1 cellular context compared by ENCODE assay signal in genomic region chr7:32957326-32958045, GRCh38.
TF ChIP-seq lines count a peak whose summit lies in the region.

TSS of gene FKBP9 (plus strand) at chr7:32957440. CDS start at chr7:32957574, 134 bp downstream.

TF ChIP-seq in HepG2, 621 proteins besides CTCF, POLR2A, EP300 and RAD21 (continued from another document and continues in another):
- TF ChIP-seq ZBTB7B (CRISPR knock-in tag; IDR thresholded peaks at IDR 0.05) (peak; percentile 66; the same call in 1 of the 2 replicates), KDM3A (CRISPR knock-in tag; IDR thresholded peaks at IDR 0.05; ENCODE audit: low read depth) (no peak), ZSCAN22 (CRISPR knock-in tag; IDR thresholded peaks at IDR 0.05) (peak; percentile 89; the same call in 1 of the 2 replicates), ZSCAN30 (CRISPR knock-in tag; IDR thresholded peaks at IDR 0.05) (no peak; the same call in 1 of the 2 replicates), ZFP1 (CRISPR knock-in tag; IDR thresholded peaks at IDR 0.05) (no peak), TFDP2 (CRISPR knock-in tag; IDR thresholded peaks at IDR 0.05) (peak; percentile 45), STAG1 (CRISPR knock-in tag; IDR thresholded peaks at IDR 0.05) (0 out of 2 replicates have a peak, but pooled peaks have one; percentile 3), ZNF280D (CRISPR knock-in tag; IDR thresholded peaks at IDR 0.05) (no peak), NFAT5 (CRISPR knock-in tag; IDR thresholded peaks at IDR 0.05) (peak; percentile 55), TFAP4 (IDR thresholded peaks at IDR 0.05; ENCODE audit: borderline replicate concordance, low read depth) (0 out of 2 replicates have a peak, but pooled peaks have one; percentile 47), NRL (CRISPR knock-in tag; IDR thresholded peaks at IDR 0.05; ENCODE audit: borderline replicate concordance) (peak; percentile 96), ZNF513 (CRISPR knock-in tag; conservative IDR thresholded peaks at IDR 0.05) (peak; percentile 43; the same call in 1 of the 2 replicates), ZBTB2 (CRISPR knock-in tag; IDR thresholded peaks at IDR 0.05; ENCODE audit: low read depth) (peak; percentile 84; the same call in 1 of the 2 replicates), MAFG (CRISPR knock-in tag; IDR thresholded peaks at IDR 0.05) (no peak), ZBTB39 (CRISPR knock-in tag; IDR thresholded peaks at IDR 0.05) (no peak), ATM (IDR thresholded peaks at IDR 0.05; ENCODE audit: borderline replicate concordance) (no peak), YY1 (IDR thresholded peaks at IDR 0.05; ENCODE audit: insufficient read depth, insufficient replicate concordance, low read depth, low read length) (peak; percentile 57), KAT2B (IDR thresholded peaks at IDR 0.05; ENCODE audit: borderline replicate concordance, low read depth, low read length) (no peak), TSC22D2 (CRISPR knock-in tag; IDR thresholded peaks at IDR 0.05; ENCODE audit: borderline replicate concordance) (0 out of 2 replicates have a peak, but pooled peaks have one; percentile 54), ZNF564 (CRISPR knock-in tag; IDR thresholded peaks at IDR 0.05) (peak; percentile 28; the same call in 1 of the 2 replicates), ZNF670 (CRISPR knock-in tag; IDR thresholded peaks at IDR 0.05; ENCODE audit: borderline replicate concordance) (no peak; the same call in 1 of the 2 replicates), ZNF232 (CRISPR knock-in tag; IDR thresholded peaks at IDR 0.05; ENCODE audit: borderline replicate concordance) (peak; percentile 95), SYNCRIP (IDR thresholded peaks at IDR 0.05; ENCODE audit: insufficient read depth, low read depth, low read length) (no peak), ZFP37 (CRISPR knock-in tag; IDR thresholded peaks at IDR 0.05; ENCODE audit: borderline replicate concordance) (0 out of 2 replicates have a peak, but pooled peaks have one; percentile 36), ZNF234 (CRISPR knock-in tag; conservative IDR thresholded peaks at IDR 0.05) (no peak; the same call in 1 of the 2 replicates), ZNF816 (CRISPR knock-in tag; IDR thresholded peaks at IDR 0.05; ENCODE audit: borderline replicate concordance) (peak; percentile 39; the same call in 1 of the 2 replicates), MED1 (CRISPR knock-in tag; IDR thresholded peaks at IDR 0.05) (peak; percentile 53; the same call in 1 of the 2 replicates), ZNF672 (CRISPR knock-in tag; IDR thresholded peaks at IDR 0.05) (peak; percentile 78; the same call in 1 of the 2 replicates), ZFAT (CRISPR knock-in tag; conservative IDR thresholded peaks at IDR 0.05) (no peak), DR1 (CRISPR knock-in tag; IDR thresholded peaks at IDR 0.05) (peak; percentile 42; the same call in 1 of the 2 replicates), PHF8 (CRISPR knock-in tag; IDR thresholded peaks at IDR 0.05) (peak; percentile 96), NCOA1 (CRISPR knock-in tag; IDR thresholded peaks at IDR 0.05) (no peak), ZNF44 (CRISPR knock-in tag; IDR thresholded peaks at IDR 0.05) (no peak), REST (IDR thresholded peaks at IDR 0.05; ENCODE audit: borderline replicate concordance in 1 of 2, low read depth in 1 of 2, low read length in 2 of 2) (0 out of 4 replicates have a peak, but pooled peaks of 1 of the 2 experiments have one; percentile 33), HHEX (CRISPR knock-in tag; IDR thresholded peaks at IDR 0.05) (no peak), ZSCAN21 (CRISPR knock-in tag; IDR thresholded peaks at IDR 0.05; ENCODE audit: borderline replicate concordance) (peak; percentile 91), PBX3 (CRISPR knock-in tag; IDR thresholded peaks at IDR 0.05; ENCODE audit: borderline replicate concordance) (no peak)
